1 cellular context compared by ENCODE assay signal in the genomic region with DNA sequence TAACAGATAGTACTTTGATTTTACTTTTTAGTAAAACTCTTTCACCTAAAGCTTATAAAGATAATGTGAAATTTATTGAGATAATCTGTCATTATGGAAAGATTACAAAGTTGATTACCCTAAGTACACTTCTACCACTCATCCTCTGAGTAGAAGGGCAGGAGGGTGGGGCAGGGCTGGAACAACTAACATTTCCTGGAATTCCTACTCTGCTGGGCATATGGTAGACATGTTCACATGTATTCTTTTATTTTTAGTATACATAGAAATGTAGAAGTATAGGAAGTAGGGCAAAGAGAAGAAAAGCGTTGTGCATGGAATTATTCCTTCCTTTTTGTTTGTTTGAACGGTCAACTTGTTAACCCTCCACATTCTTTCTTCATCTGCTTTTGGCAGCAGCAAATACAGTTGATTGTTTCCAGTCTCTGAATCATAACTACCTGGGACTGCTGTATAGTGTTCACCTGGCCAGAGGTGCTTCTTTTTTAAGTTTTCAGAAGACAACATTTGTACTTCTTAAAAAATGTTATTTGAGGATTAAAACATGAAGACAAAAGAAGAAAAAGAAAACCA.
TF ChIP-seq lines count a peak whose summit lies in the region.

No MANE protein-coding gene starts in this region.

TF ChIP-seq in endothelial cell of umbilical vein, 7 proteins besides CTCF, POLR2A, EP300 and RAD21 (continued from another document):
- no peak for TF ChIP-seq MAX (IDR thresholded peaks at IDR 0.05; ENCODE audit: insufficient read depth, insufficient read length)
TF ChIP-seq in endothelial cell of umbilical vein: peak in this region for 0.
